ENCODE assay signal across 6 cellular contexts in the genomic region with DNA sequence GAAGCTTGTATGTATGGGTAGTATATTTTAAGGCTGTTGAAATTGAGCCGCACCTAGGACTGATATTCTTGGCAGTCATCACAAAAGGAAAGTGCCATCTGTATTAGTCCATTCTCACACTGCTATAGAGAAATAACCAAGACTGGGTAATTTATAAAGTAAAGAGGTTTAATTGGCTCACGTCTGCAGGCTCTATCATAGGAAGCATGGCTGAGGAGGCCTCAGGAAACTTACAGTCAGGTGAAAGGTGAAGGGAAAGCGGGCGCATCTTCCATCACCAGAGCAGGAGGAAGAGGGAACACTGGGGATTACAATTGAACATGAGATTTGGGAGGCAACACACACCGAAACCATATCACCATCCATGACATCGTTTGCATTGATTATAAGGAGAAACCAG. TPM values are rescaled to one million over a fixed set of nuclear protein-coding genes. Genes with fewer than 3 reads are reported as not detected.
"Had no signal": no experiment of that assay in that cellular context is flagged by ENCODE, and none has a peak within 500 bp of the region (broad histone marks: within the 10 kb centered on the region; RNA-seq: fewer than 3 reads in every experiment).

No MANE protein-coding gene starts in this region.

RNA-seq across cellular contexts. Expression of a gene that starts 8.9 kb away (rescaled TPM):
- total RNA-seq: esophagus mucosa, glomerular endothelial cell, omental fat pad, pulmonary artery endothelial cell, transverse colon, vagina had no signal

RNA-seq across cellular contexts. Expression of a gene that starts 41.6 kb away (rescaled TPM):
- total RNA-seq: pulmonary artery endothelial cell had no signal
